ENCODE assay signal across 2 cellular contexts in the genomic region with DNA sequence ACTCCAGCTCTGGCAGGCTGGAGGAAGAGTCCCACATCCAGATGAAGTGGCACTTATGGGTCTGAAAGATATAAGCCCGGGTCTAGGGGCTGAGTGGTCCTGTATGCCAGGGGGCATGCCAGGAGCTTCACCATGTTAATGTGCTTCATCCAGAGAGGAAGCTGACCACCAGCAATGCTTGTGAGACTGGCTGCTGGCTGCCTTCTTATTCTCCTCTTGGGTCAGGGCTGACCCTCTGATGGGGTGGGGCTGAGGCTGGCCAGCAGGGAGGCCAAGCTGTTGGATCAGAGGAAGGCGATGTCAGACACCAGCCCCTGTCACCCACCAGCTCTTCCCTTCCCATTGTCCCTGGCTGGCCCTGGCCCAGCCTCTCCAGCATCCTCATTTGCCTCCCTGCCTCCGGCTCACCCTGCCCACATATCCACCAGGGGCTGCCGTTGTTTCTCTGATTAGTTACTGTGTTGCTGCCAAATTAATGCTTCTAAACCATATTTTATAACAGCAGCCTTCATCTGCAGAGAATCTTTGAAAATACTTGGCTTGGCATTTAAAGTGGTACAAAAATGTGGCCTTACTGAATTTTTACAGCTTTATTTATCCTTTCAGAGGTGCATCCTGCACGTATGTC.
TF ChIP-seq lines count a peak whose summit lies in the region.

No MANE protein-coding gene starts in this region.

TF ChIP-seq in A549, 52 proteins besides CTCF, POLR2A, EP300 and RAD21:
- TF ChIP-seq ZFP36 (IDR thresholded peaks at IDR 0.05; ENCODE audit: borderline replicate concordance, partially characterized antibody) (no peak), NPAS2 (CRISPR knock-in tag; IDR thresholded peaks at IDR 0.05; ENCODE audit: borderline replicate concordance) (no peak), TP53 (CRISPR knock-in tag; IDR thresholded peaks at IDR 0.05) (no peak), JUNB (IDR thresholded peaks at IDR 0.05) (no peak), ZC3H11A (IDR thresholded peaks at IDR 0.05) (no peak), CBX2 (IDR thresholded peaks at IDR 0.05; ENCODE audit: borderline replicate concordance, low read depth) (no peak), FOSB (CRISPR knock-in tag; IDR thresholded peaks at IDR 0.05) (no peak), CHD2 (IDR thresholded peaks at IDR 0.05; ENCODE audit: low read length, partially characterized antibody) (no peak), POLR2AphosphoS2 (conservative IDR thresholded peaks at IDR 0.05; ENCODE audit: low read length) (no peak), RARB (CRISPR knock-in tag; IDR thresholded peaks at IDR 0.05) (no peak), HDAC2 (IDR thresholded peaks at IDR 0.05) (no peak), CBX8 (IDR thresholded peaks at IDR 0.05) (no peak)

TF ChIP-seq in GM12878, 131 proteins besides CTCF, POLR2A, EP300 and RAD21:
- TF ChIP-seq, protein P1, sequence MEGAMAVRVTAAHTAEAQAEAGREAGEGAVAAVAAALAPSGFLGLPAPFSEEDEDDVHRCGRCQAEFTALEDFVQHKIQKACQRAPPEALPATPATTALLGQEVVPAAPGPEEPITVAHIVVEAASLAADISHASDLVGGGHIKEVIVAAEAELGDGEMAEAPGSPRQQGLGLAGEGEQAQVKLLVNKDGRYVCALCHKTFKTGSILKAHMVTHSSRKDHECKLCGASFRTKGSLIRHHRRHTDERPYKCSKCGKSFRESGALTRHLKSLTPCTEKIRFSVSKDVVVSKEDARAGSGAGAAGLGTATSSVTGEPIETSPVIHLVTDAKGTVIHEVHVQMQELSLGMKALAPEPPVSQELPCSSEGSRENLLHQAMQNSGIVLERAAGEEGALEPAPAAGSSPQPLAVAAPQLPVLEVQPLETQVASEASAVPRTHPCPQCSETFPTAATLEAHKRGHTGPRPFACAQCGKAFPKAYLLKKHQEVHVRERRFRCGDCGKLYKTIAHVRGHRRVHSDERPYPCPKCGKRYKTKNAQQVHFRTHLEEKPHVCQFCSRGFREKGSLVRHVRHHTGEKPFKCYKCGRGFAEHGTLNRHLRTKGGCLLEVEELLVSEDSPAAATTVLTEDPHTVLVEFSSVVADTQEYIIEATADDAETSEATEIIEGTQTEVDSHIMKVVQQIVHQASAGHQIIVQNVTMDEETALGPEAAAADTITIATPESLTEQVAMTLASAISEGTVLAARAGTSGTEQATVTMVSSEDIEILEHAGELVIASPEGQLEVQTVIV (IDR thresholded peaks at IDR 0.05; ENCODE audit: borderline replicate concordance, partially characterized antibody): no peak
- peak; percentile 21; the same call in 1 of the 2 replicates for TF ChIP-seq SMC3 (IDR thresholded peaks at IDR 0.05; ENCODE audit: borderline replicate concordance, low read length)
